Comparison of ENCODE assay signal across 2 cellular contexts in genomic region chrX:17680732-17681413, GRCh38.
A peak's percentile ranks its signal among the peaks of the same experiment; 100 is the strongest.
TF ChIP-seq lines count a peak whose summit lies in the region.

No MANE protein-coding gene starts in this region.

TF ChIP-seq in Ishikawa, 13 proteins besides CTCF, POLR2A, EP300 and RAD21 (continued from another document):
- peak; percentile 55 for TF ChIP-seq REST (IDR thresholded peaks at IDR 0.05; ENCODE audit: low read depth)
- no peak for TF ChIP-seq ZBTB7A (IDR thresholded peaks at IDR 0.05; ENCODE audit: low read depth)
- TF ChIP-seq CEBPB (IDR thresholded peaks at IDR 0.05) = no peak

TF ChIP-seq in K562, 482 proteins besides CTCF, POLR2A, EP300 and RAD21:
- TF ChIP-seq MGA (IDR thresholded peaks at IDR 0.05) (no peak), NFE2 (IDR thresholded peaks at IDR 0.05; ENCODE audit: low read depth) (peak; percentile 33; the same call in 1 of the 2 replicates)
